Comparison of ENCODE assay signal across 1 cellular context in the genomic region with DNA sequence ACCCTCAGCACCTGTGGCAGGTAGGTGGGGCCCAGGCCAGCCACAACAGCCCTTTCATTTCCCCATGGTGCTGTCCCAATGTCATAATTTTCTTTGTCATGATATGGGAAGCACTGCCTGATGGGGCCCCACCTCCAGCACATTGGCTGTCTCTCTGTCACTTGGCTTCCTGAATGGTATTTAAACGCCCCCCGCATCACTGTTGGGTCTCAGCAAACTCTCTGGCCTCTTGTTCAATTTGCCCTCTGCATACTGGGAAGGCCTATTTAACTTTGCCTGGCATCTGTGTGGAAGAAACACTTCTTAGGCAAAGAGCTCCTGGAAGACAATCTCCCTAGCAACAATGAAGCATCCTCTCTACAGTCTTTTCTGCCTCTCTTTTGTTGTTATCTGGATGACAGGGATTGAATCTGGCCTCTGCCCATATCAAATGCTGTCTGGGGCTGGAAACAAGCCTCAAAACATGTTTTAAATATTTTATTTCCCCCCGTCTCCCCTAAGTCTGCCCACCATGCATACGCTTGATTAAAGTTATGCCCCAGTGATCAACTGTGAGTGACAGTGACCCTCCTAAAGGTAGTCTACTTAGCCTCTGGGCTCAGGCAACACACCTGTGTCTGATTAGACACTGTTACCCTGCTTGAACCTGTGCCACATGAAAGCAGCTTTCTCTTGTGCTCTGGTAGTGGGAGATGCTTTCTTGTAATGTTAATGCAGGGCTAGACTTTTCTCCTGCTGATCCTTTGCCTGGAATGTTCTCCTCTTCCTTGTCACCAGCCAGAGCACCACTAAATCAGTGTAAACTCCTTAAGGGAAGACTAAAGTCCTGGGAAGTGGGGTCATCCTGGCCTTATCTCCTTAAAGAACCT.
TF ChIP-seq lines count a peak whose summit lies in the region.

No MANE protein-coding gene starts in this region.

TF ChIP-seq in GM12878, 131 proteins besides CTCF, POLR2A, EP300 and RAD21:
- 0 out of 2 replicates have a peak, but pooled peaks have one; percentile 2 for TF ChIP-seq ZNF592 (IDR thresholded peaks at IDR 0.05)
- TF ChIP-seq E4F1 (IDR thresholded peaks at IDR 0.05; ENCODE audit: borderline replicate concordance, partially characterized antibody): no peak
- TF ChIP-seq SP1 (IDR thresholded peaks at IDR 0.05; ENCODE audit: low read depth, low read length): peak; percentile 2
- TF ChIP-seq CHD2 (IDR thresholded peaks at IDR 0.05; ENCODE audit: borderline replicate concordance, low read depth, low read length): no peak
- no peak for TF ChIP-seq ATF2 (IDR thresholded peaks at IDR 0.05; ENCODE audit: low read length)
- no peak for TF ChIP-seq ETV6 (conservative IDR thresholded peaks at IDR 0.05 in 1 of 2, IDR thresholded peaks at IDR 0.05 in 1 of 2; ENCODE audit: borderline replicate concordance in 1 of 2, low read depth in 1 of 2)
- no peak for TF ChIP-seq ZBED1 (IDR thresholded peaks at IDR 0.05; ENCODE audit: borderline replicate concordance)
- no peak for TF ChIP-seq SREBF1 (IDR thresholded peaks at IDR 0.05; ENCODE audit: low read length)
- TF ChIP-seq RCOR1 (conservative IDR thresholded peaks at IDR 0.05; ENCODE audit: low read depth, low read length): 0 out of 2 replicates have a peak, but pooled peaks have one; percentile 3
- TF ChIP-seq POLR2AphosphoS5 (IDR thresholded peaks at IDR 0.05; ENCODE audit: low read length): peak; percentile 67; the same call in 1 of the 2 replicates
- TF ChIP-seq SPI1 (IDR thresholded peaks at IDR 0.05; ENCODE audit: borderline replicate concordance, insufficient read depth, low read depth, low read length): peak; percentile 53
- TF ChIP-seq KAT2A (conservative IDR thresholded peaks at IDR 0.05; ENCODE audit: control insufficient read depth, low read depth, low read length): no peak
- TF ChIP-seq, protein P1, sequence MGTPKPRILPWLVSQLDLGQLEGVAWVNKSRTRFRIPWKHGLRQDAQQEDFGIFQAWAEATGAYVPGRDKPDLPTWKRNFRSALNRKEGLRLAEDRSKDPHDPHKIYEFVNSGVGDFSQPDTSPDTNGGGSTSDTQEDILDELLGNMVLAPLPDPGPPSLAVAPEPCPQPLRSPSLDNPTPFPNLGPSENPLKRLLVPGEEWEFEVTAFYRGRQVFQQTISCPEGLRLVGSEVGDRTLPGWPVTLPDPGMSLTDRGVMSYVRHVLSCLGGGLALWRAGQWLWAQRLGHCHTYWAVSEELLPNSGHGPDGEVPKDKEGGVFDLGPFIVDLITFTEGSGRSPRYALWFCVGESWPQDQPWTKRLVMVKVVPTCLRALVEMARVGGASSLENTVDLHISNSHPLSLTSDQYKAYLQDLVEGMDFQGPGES (IDR thresholded peaks at IDR 0.05): no peak
- TF ChIP-seq, protein P2, sequence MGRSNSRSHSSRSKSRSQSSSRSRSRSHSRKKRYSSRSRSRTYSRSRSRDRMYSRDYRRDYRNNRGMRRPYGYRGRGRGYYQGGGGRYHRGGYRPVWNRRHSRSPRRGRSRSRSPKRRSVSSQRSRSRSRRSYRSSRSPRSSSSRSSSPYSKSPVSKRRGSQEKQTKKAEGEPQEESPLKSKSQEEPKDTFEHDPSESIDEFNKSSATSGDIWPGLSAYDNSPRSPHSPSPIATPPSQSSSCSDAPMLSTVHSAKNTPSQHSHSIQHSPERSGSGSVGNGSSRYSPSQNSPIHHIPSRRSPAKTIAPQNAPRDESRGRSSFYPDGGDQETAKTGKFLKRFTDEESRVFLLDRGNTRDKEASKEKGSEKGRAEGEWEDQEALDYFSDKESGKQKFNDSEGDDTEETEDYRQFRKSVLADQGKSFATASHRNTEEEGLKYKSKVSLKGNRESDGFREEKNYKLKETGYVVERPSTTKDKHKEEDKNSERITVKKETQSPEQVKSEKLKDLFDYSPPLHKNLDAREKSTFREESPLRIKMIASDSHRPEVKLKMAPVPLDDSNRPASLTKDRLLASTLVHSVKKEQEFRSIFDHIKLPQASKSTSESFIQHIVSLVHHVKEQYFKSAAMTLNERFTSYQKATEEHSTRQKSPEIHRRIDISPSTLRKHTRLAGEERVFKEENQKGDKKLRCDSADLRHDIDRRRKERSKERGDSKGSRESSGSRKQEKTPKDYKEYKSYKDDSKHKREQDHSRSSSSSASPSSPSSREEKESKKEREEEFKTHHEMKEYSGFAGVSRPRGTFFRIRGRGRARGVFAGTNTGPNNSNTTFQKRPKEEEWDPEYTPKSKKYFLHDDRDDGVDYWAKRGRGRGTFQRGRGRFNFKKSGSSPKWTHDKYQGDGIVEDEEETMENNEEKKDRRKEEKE (IDR thresholded peaks at IDR 0.05): no peak
